Comparison of ENCODE assay signal across 13 cellular contexts in the genomic region with DNA sequence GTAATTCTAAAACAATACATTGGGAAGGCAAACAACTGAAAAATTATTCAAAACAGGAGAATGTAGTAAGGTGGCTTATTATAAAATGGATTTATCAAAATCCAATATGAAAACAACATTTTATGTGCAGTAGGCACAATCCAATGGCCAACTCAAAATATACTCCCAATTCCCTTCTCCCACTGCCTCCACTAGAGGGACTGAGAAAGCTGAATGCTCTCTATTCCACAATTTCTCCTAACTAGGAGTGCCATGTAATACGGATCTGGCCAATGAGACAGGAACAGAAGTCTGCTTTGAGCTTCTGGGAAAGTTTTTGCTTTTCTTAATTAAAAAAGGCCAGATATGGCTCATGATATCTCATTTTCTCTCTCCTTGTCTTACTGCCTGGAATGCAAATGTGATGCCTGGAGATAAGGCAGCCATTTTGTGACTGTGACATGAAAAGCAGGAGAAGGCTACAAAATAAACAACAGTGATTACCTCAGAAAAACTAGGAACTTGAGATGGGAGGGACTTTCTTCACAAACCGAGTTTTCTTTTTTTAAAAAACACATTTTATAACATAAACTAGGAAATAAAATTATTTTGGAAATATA. TPM values are rescaled to one million over a fixed set of nuclear protein-coding genes. Genes with fewer than 3 reads are reported as not detected.
DNase-seq lines count a peak whose midpoint lies in the region; ATAC-seq and TF ChIP-seq lines count a peak whose summit lies in the region.
"Had no signal": no experiment of that assay in that cellular context is flagged by ENCODE, and none has a peak within 500 bp of the region (broad histone marks: within the 10 kb centered on the region; RNA-seq: fewer than 3 reads in every experiment).

No MANE protein-coding gene starts in this region.

- H3K9me3 ChIP-seq in DND-41 (ENCODE audit: insufficient read depth, low read length, severe bottlenecking), result no peaks in the 10 kb centered on the region
- no peaks in the 10 kb centered on the region for H3K9me3 ChIP-seq in mucosa of descending colon
- H3K9me3 ChIP-seq: pancreas had no signal

- H3K4me2 ChIP-seq in DND-41 (ENCODE audit: insufficient read depth, low read length), result no peak overlapping the region

- H3K4me3 ChIP-seq in DND-41 (ENCODE audit: low read depth in 1 of 2, low read length in 2 of 2), result no peak overlapping the region
- H3K4me3 ChIP-seq in LNCaP clone FGC (ENCODE audit: low read depth, low read length), result no peak overlapping the region
- H3K4me3 ChIP-seq in mucosa of descending colon, result no peak overlapping the region
- H3K4me3 ChIP-seq: pancreas had no signal

- TF ChIP-seq CTCF in DND-41 (IDR thresholded peaks at IDR 0.05; ENCODE audit: borderline replicate concordance, extremely low read depth, low read length, poor library complexity, severe bottlenecking), result peak; percentile 32
- 0 out of 2 replicates have a peak, but pooled peaks have one; percentile 14 for TF ChIP-seq CTCF in LNCaP clone FGC (IDR thresholded peaks at IDR 0.05; ENCODE audit: control insufficient read depth, extremely low read depth, insufficient read depth)
- peak; percentile 78 for TF ChIP-seq CTCF in chondrocyte (IDR thresholded peaks at IDR 0.05)
- TF ChIP-seq CTCF in mucosa of descending colon (IDR thresholded peaks at IDR 0.05), result no peak
- TF ChIP-seq CTCF in omental fat pad (IDR thresholded peaks at IDR 0.05), result no peak

- H3K27ac Mint-ChIP-seq in chondrocyte (ENCODE audit: unreplicated experiment), result peak overlapping the region; percentile 91
- H3K27ac Mint-ChIP-seq: IgD-negative memory B cell had no signal

- H4K20me1 ChIP-seq in DND-41 (ENCODE audit: insufficient read depth, low read length), result peaks cover 4% of the 10 kb centered on the region; the same call in 1 of the 2 replicates

- intact Hi-C loops in mucosa of descending colon (cut with DNase I, micrococcal nuclease), result no loop called here

- no peak overlapping the region for H3K4me3 Mint-ChIP-seq in chondrocyte (ENCODE audit: unreplicated experiment)
- H3K4me3 Mint-ChIP-seq: activated T-cell treated with anti-CD3 and anti-CD28 coated beads, Interleukin-2, amount 50 U/mL, for 4 hours had no signal

- H3K36me3 Mint-ChIP-seq in chondrocyte (ENCODE audit: low read depth), result no peaks in the 10 kb centered on the region

- no peaks in the 10 kb centered on the region for H3K27me3 ChIP-seq in DND-41 (ENCODE audit: insufficient read depth, low read length, poor library complexity)
- H3K27me3 ChIP-seq: pancreas had no signal

- H3K27ac ChIP-seq in DND-41 (ENCODE audit: low read length), result no peak overlapping the region

- H2AFZ ChIP-seq in DND-41 (ENCODE audit: low read depth, low read length), result no peak overlapping the region

- H3K9me3 Mint-ChIP-seq in chondrocyte (ENCODE audit: low read depth), result peaks cover 5% of the 10 kb centered on the region
- H3K9me3 Mint-ChIP-seq: activated T-cell treated with anti-CD3 and anti-CD28 coated beads, Interleukin-2, amount 50 U/mL, for 4 hours had no signal

- H3K79me2 ChIP-seq in DND-41 (ENCODE audit: insufficient read depth, low read length), result no peaks in the 10 kb centered on the region

- peaks cover 69% of the 10 kb centered on the region for H3K4me1 Mint-ChIP-seq in chondrocyte (ENCODE audit: low read depth)

- H3K4me1 ChIP-seq in DND-41 (ENCODE audit: insufficient read depth, low read length), result no peaks in the 10 kb centered on the region
- peaks cover 8% of the 10 kb centered on the region for H3K4me1 ChIP-seq in mucosa of descending colon (ENCODE audit: low read depth)

- H3K36me3 ChIP-seq in DND-41 (ENCODE audit: insufficient read depth, low read length), result no peaks in the 10 kb centered on the region
- H3K36me3 ChIP-seq in mucosa of descending colon (ENCODE audit: low read depth), result no peaks in the 10 kb centered on the region
- H3K36me3 ChIP-seq: pancreas had no signal

- no peak for ATAC-seq in DND-41 (ENCODE audit: insufficient read depth, low read depth)
- ATAC-seq in mucosa of descending colon, result peak; percentile 32
- ATAC-seq in omental fat pad (ENCODE audit: low FRiP score), result no peak
- ATAC-seq in GM19395 (IDR thresholded peaks at IDR 0.05; ENCODE audit: unreplicated experiment), result no peak
- ATAC-seq in HG02884 (IDR thresholded peaks at IDR 0.05; ENCODE audit: unreplicated experiment), result no peak
- ATAC-seq: activated T-cell treated with anti-CD3 and anti-CD28 coated beads, Interleukin-2, amount 50 U/mL, for 4 hours had no signal

- H3K27me3 Mint-ChIP-seq in chondrocyte (ENCODE audit: low read depth), result no peaks in the 10 kb centered on the region
- H3K27me3 Mint-ChIP-seq: IgD-negative memory B cell had no signal

- DNase-seq in DND-41 (no peak), LNCaP clone FGC (ENCODE audit: low read depth) (no peak), chondrocyte (ENCODE audit: low spot score) (no peak), mucosa of descending colon (no peak), Kasumi-1 (lab: John Stamatoyannopoulos, UW) (no peak), omental fat pad (ENCODE audit: low spot score) (no peak)
- DNase-seq: activated T-cell treated with anti-CD3 and anti-CD28 coated beads, Interleukin-2, amount 50 U/mL, for 4 hours; DMS79; NCI-H774 had no signal

- H3K9ac ChIP-seq in DND-41 (ENCODE audit: low read depth, low read length), result no peak overlapping the region

RNA-seq across cellular contexts. Expression of a gene that starts 18.8 kb away (rescaled TPM):
- total RNA-seq in chondrocyte, result 102 to 141 TPM (median 141 TPM) in 3 replicates
- 10 to 100 TPM; 42.5 to 51.3 (median 46.4) TPM for total RNA-seq in mucosa of descending colon
- total RNA-seq in omental fat pad, result 10 to 100 TPM; 41.3 to 54.7 (median 49.5) TPM

Comparison
In these comparisons a context has a peak if more than half of its experiments do, and no peak if none do; other contexts are left out.
1. CTCF ChIP-seq: peak in DND-41 (single experiment), LNCaP clone FGC (single experiment) and chondrocyte (single experiment); none in mucosa of descending colon (single experiment) and omental fat pad (0 of 3).